In the genomic region with DNA sequence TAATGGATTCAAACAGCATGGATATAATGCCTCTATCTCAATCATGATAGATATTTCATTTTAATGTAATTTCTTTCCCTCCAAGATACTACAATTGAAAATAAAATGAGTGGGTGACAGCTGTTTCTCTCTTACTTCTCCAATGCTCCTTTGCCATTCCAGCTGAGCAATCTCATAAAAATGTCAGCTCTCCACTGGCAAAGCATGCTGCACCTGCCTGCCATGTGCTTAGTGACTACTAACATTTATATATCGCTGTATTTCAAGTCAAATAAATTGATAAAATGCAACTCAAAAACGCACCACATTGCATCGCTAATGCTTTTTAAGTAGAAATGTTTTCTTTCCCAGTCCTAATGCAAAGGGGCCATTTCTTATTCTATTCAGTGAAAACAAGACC, we compare ENCODE assay signal across 20 cellular contexts.
DNase-seq lines count a peak whose midpoint lies in the region; ATAC-seq, FAIRE-seq and TF ChIP-seq lines count a peak whose summit lies in the region.
"Had no signal": no experiment of that assay in that cellular context is flagged by ENCODE, and none has a peak within 500 bp of the region (broad histone marks: within the 10 kb centered on the region; RNA-seq: fewer than 3 reads in every experiment).

No MANE protein-coding gene starts in this region.

- H3K27me3 ChIP-seq in HepG2 (ENCODE audit: control insufficient read depth in 1 of 2, insufficient read depth in 2 of 2, low read length in 2 of 2): no peaks in the 10 kb centered on the region
- no peaks in the 10 kb centered on the region for H3K27me3 ChIP-seq in right lobe of liver
- H3K27me3 ChIP-seq in left lung: no peaks in the 10 kb centered on the region
- no peaks in the 10 kb centered on the region for H3K27me3 ChIP-seq in esophagus squamous epithelium
- H3K27me3 ChIP-seq: BLaER1 treated with 17β-estradiol and CSF1 and Interleukin-3, amounts not matched to agents 10 nM and 100 nM had no signal

- TF ChIP-seq EP300 in HepG2 (IDR thresholded peaks at IDR 0.05; ENCODE audit: low read depth in 2 of 2, low read length in 2 of 2) (no peak), HepG2 (CRISPR knock-in tag; IDR thresholded peaks at IDR 0.05; ENCODE audit: borderline replicate concordance) (no peak)

- H3K36me3 ChIP-seq in HepG2 (replicated peaks in 1 of 2; ENCODE audit: control insufficient read depth in 1 of 2, insufficient read depth in 2 of 2, low read length in 2 of 2) (no peaks in the 10 kb centered on the region), right lobe of liver (no peaks in the 10 kb centered on the region), left lung (no peaks in the 10 kb centered on the region), esophagus squamous epithelium (no peaks in the 10 kb centered on the region)
- H3K36me3 ChIP-seq: BLaER1 treated with 17β-estradiol and CSF1 and Interleukin-3, amounts not matched to agents 10 nM and 100 nM had no signal

- H2AFZ ChIP-seq in HepG2 (ENCODE audit: low read length): no peak overlapping the region

- no peaks in the 10 kb centered on the region for H3K79me2 ChIP-seq in HepG2 (ENCODE audit: insufficient read depth, low read length)

- in situ Hi-C loops in HepG2 (cut with HindIII; ENCODE audit: extremely low pct_ligation_motif_present, low pct_unique_long_range_greater_than_20kb): no loop called here

- CTCF ChIA-PET in HepG2 (lab: Yijun Ruan, JAX; ENCODE audit: low intra/inter-chr PET ratio, low total read pairs): no interaction called here

- no peaks in the 10 kb centered on the region for H3K9me3 ChIP-seq in HepG2 (ENCODE audit: low read length)
- H3K9me3 ChIP-seq in right lobe of liver: no peaks in the 10 kb centered on the region
- H3K9me3 ChIP-seq in left lung: peaks cover 0 to 10% of the 10 kb centered on the region in 2 donors
- no peaks in the 10 kb centered on the region for H3K9me3 ChIP-seq in esophagus squamous epithelium
- H3K9me3 ChIP-seq: BLaER1 treated with 17β-estradiol and CSF1 and Interleukin-3, amounts not matched to agents 10 nM and 100 nM had no signal

- no peak for TF ChIP-seq RAD21 in HepG2 (CRISPR knock-in tag; IDR thresholded peaks at IDR 0.05)

- no peak for TF ChIP-seq CTCF in HepG2 (CRISPR knock-in tag; IDR thresholded peaks at IDR 0.05)
- TF ChIP-seq CTCF in right lobe of liver (IDR thresholded peaks at IDR 0.05): no peak
- TF ChIP-seq CTCF in left lung (IDR thresholded peaks at IDR 0.05): no peak
- TF ChIP-seq CTCF in esophagus squamous epithelium (IDR thresholded peaks at IDR 0.05): no peak

- no peak overlapping the region for H3K4me2 ChIP-seq in HepG2 (ENCODE audit: low read depth, low read length)
- H3K4me2 ChIP-seq: BLaER1 treated with 17β-estradiol and CSF1 and Interleukin-3, amounts not matched to agents 10 nM and 100 nM had no signal

- ATAC-seq in HepG2 (no peak), right lobe of liver (no peak), left lung (no peak)

- DNase-seq in HepG2 (ENCODE audit: low spot score) (no peak), right lobe of liver (no peak), NCI-H146 treated with DMSO at 0.1 percent for 48 hours (lab: John Stamatoyannopoulos, UW; ENCODE audit: unreplicated experiment) (peak; percentile 26), NCI-H69 (lab: John Stamatoyannopoulos, UW) (peak; percentile 80), HT-29 (ENCODE audit: low spot score) (no peak), left lung (no peak), esophagus squamous epithelium (lab: John Stamatoyannopoulos, UW) (no peak)
- DNase-seq in activated naive CD4-positive, alpha-beta T cell treated with Interleukin-2 at 50 U/mL for 16 hours: no peak
- DNase-seq: CD8-positive, alpha-beta memory T cell; KG1; MV-4-11; NCI-H2029; NCI-H226; NCI-H526; OCI-M1; RPMI8226; T-helper 1 cell; T-helper 9 cell had no signal

- H4K20me1 ChIP-seq in HepG2 (ENCODE audit: insufficient read depth, low read length): no peaks in the 10 kb centered on the region
- H4K20me1 ChIP-seq: BLaER1 treated with 17β-estradiol and CSF1 and Interleukin-3, amounts not matched to agents 10 nM and 100 nM had no signal

- intact Hi-C loops in HepG2 (cut with micrococcal nuclease; ENCODE audit: unreplicated experiment): no loop called here
- intact Hi-C loops in right lobe of liver (cut with DNase I): no loop called here
- intact Hi-C loops in left lung (cut with DNase I): no loop called here
- intact Hi-C loops in esophagus squamous epithelium (cut with DNase I): no loop called here

- no peak for FAIRE-seq in HepG2 (lab: Jason Lieb, UNC)
- FAIRE-seq: G401.6 had no signal

- POLR2A ChIA-PET in HepG2 (lab: Yijun Ruan, JAX): no interaction called here

- TF ChIP-seq POLR2A in HepG2 (IDR thresholded peaks at IDR 0.05; ENCODE audit: insufficient read depth in 1 of 2, low read depth in 2 of 2, low read length in 2 of 2): no peak
- TF ChIP-seq POLR2A in right lobe of liver (IDR thresholded peaks at IDR 0.05): no peak
- TF ChIP-seq POLR2A in esophagus squamous epithelium (IDR thresholded peaks at IDR 0.05): no peak

- WGBS in HepG2 (ENCODE audit: low lambda C conversion rate): 1% methylated on average over 3 of the region's 3 CpGs
- WGBS in right lobe of liver (ENCODE audit: insufficient coverage, low coverage, low lambda C conversion rate, missing lambda C conversion rate): 64% methylated on average over 3 of the region's 3 CpGs
- WGBS in esophagus squamous epithelium, 2 donors: 78 to 91% methylated on average over 3 of the region's 3 CpGs

- H3K4me1 ChIP-seq in HepG2 (ENCODE audit: insufficient read depth, low read length): no peaks in the 10 kb centered on the region
- no peaks in the 10 kb centered on the region for H3K4me1 ChIP-seq in right lobe of liver
- no peaks in the 10 kb centered on the region for H3K4me1 ChIP-seq in left lung
- H3K4me1 ChIP-seq in esophagus squamous epithelium: no peaks in the 10 kb centered on the region
- H3K4me1 ChIP-seq: BLaER1 treated with 17β-estradiol and CSF1 and Interleukin-3, amounts not matched to agents 10 nM and 100 nM had no signal

- H3K27ac ChIP-seq in HepG2 (ENCODE audit: extremely low read length, insufficient read depth, low read length): no peak overlapping the region
- H3K27ac ChIP-seq in right lobe of liver: no peak overlapping the region
- no peak overlapping the region for H3K27ac ChIP-seq in left lung
- no peak overlapping the region for H3K27ac ChIP-seq in esophagus squamous epithelium
- H3K27ac ChIP-seq: BLaER1 treated with 17β-estradiol and CSF1 and Interleukin-3, amounts not matched to agents 10 nM and 100 nM had no signal

- no peak overlapping the region for H3K4me3 ChIP-seq in HepG2 (replicated peaks in 1 of 3; ENCODE audit: insufficient read depth in 1 of 3, low read depth in 2 of 3, low read length in 3 of 3)
- H3K4me3 ChIP-seq in right lobe of liver: no peak overlapping the region
- H3K4me3 ChIP-seq in left lung: no peak overlapping the region
- H3K4me3 ChIP-seq in esophagus squamous epithelium: no peak overlapping the region
- H3K4me3 ChIP-seq: BLaER1 treated with 17β-estradiol and CSF1 and Interleukin-3, amounts not matched to agents 10 nM and 100 nM had no signal

- H3K9ac ChIP-seq in HepG2 (ENCODE audit: insufficient read depth, low read depth, low read length): no peak overlapping the region
- H3K9ac ChIP-seq: BLaER1 treated with 17β-estradiol and CSF1 and Interleukin-3, amounts not matched to agents 10 nM and 100 nM had no signal

- BruUV-seq in HepG2 (replicated peaks; lab: Mats Ljungman, UMichigan): no TSS peak

TF ChIP-seq in HepG2, 621 proteins besides CTCF, POLR2A, EP300 and RAD21:
- TF ChIP-seq, protein P1, sequence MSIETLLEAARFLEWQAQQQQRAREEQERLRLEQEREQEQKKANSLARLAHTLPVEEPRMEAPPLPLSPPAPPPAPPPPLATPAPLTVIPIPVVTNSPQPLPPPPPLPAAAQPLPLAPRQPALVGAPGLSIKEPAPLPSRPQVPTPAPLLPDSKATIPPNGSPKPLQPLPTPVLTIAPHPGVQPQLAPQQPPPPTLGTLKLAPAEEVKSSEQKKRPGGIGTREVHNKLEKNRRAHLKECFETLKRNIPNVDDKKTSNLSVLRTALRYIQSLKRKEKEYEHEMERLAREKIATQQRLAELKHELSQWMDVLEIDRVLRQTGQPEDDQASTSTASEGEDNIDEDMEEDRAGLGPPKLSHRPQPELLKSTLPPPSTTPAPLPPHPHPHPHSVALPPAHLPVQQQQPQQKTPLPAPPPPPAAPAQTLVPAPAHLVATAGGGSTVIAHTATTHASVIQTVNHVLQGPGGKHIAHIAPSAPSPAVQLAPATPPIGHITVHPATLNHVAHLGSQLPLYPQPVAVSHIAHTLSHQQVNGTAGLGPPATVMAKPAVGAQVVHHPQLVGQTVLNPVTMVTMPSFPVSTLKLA (IDR thresholded peaks at IDR 0.05): peak; percentile 22; the same call in 1 of the 2 replicates
- no peak for TF ChIP-seq RAD51 (IDR thresholded peaks at IDR 0.05; ENCODE audit: borderline replicate concordance)

Comparison
In these comparisons a context has a peak if more than half of its experiments do, and no peak if none do; other contexts are left out.
1. DNase-seq: peak in NCI-H146 treated with DMSO at 0.1 percent for 48 hours (single experiment) and NCI-H69 (single experiment); none in HepG2 (single experiment), right lobe of liver (0 of 3), HT-29 (single experiment), left lung (0 of 2), esophagus squamous epithelium (single experiment) and activated naive CD4-positive, alpha-beta T cell treated with Interleukin-2 at 50 U/mL for 16 hours (single experiment).